ENCODE assay signal across 11 cellular contexts in the genomic region with DNA sequence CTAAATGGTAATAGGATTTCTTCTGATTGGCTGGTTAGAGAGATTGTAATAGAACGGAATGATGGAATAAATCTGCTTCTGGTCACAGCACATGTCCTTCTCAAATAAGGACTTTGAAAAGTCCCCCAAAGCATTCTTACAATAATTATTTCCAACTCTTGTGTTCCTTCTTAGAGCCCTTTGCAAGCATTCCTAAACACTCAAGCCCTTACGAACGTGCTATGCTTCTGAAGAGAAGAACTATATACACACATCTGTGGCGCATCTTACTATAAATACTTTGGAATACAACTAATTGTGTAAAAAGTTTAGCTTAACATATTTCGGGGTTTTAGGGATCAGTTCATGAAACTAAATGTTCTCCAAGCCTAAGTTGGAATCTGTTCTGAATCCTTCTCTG. TPM values are rescaled to one million over a fixed set of nuclear protein-coding genes. Genes with fewer than 3 reads are reported as not detected.
A peak's percentile ranks its signal among the peaks of the same experiment; 100 is the strongest.
DNase-seq lines count a peak whose midpoint lies in the region; FAIRE-seq and TF ChIP-seq lines count a peak whose summit lies in the region.
"Had no signal": no experiment of that assay in that cellular context is flagged by ENCODE, and none has a peak within 500 bp of the region (broad histone marks: within the 10 kb centered on the region; RNA-seq: fewer than 3 reads in every experiment).

No MANE protein-coding gene starts in this region.

- H3K4me1 ChIP-seq in esophagus squamous epithelium = peaks cover 0 to 46% (median 13%) of the 10 kb centered on the region in 3 donors
- no peaks in the 10 kb centered on the region for H3K4me1 ChIP-seq in prostate gland (replicated peaks)

- TF ChIP-seq CTCF in AG04449 (IDR thresholded peaks at IDR 0.05; ENCODE audit: insufficient read depth, low read length, missing control alignments) (no peak), esophagus squamous epithelium (IDR thresholded peaks at IDR 0.05) (no peak), prostate gland (IDR thresholded peaks at IDR 0.05) (no peak)

- FAIRE-seq in GM12891 (lab: Jason Lieb, UNC) = no peak

- H3K27me3 ChIP-seq in esophagus squamous epithelium = no peaks in the 10 kb centered on the region
- H3K27me3 ChIP-seq in prostate gland (replicated peaks; ENCODE audit: insufficient read depth) = no peaks in the 10 kb centered on the region

- TF ChIP-seq POLR2A in esophagus squamous epithelium (IDR thresholded peaks at IDR 0.05) (no peak), prostate gland (IDR thresholded peaks at IDR 0.05) (no peak), GM12891 (IDR thresholded peaks at IDR 0.05; ENCODE audit: low read depth, low read length) (no peak)

- WGBS in esophagus squamous epithelium, 2 donors = 63 to 70% methylated on average over 5 of the region's 5 CpGs
- WGBS in prostate gland = 56% methylated on average over 5 of the region's 5 CpGs

- POLR2A ChIA-PET in AG04449 (lab: Yijun Ruan, JAX) = interaction anchor here (5.5 kb wide), 1 partner anchor 25 kb away, joined by 28 read pairs; a partner anchor contains a TSS

- H3K27ac ChIP-seq in SK-N-MC (peak overlapping the region; percentile 97), esophagus squamous epithelium (peak overlapping the region; percentile 7 to 86 (median 73)), prostate gland (peak overlapping the region; percentile 86 to 90)
- H3K27ac ChIP-seq: C4-2B had no signal

- H3K4me3 ChIP-seq in AG04449 (ENCODE audit: low read depth, low read length) (peak overlapping the region; percentile 15; the same call in 1 of the 2 replicates), SK-N-MC (peak overlapping the region; percentile 38), esophagus squamous epithelium (no peak overlapping the region), prostate gland (no peak overlapping the region)

- H3K36me3 ChIP-seq in SK-N-MC (ENCODE audit: insufficient read depth, low read length) (peaks cover 28% of the 10 kb centered on the region), esophagus squamous epithelium (peaks cover 0 to 3% (median 0%) of the 10 kb centered on the region in 3 donors), prostate gland (no peaks in the 10 kb centered on the region)

- CTCF ChIA-PET in AG04449 (lab: Yijun Ruan, JAX) = interaction anchor here (1.0 to 2.8 kb wide), 2 partner anchors 26 to 82 kb away, joined by 4 to 14 read pairs; a partner anchor contains a TSS

- H3K9ac ChIP-seq in SK-N-MC (ENCODE audit: insufficient read length) = peak overlapping the region; percentile 86

- H3K9me3 ChIP-seq in SK-N-MC (ENCODE audit: low read depth, low read length) (no peaks in the 10 kb centered on the region), esophagus squamous epithelium (no peaks in the 10 kb centered on the region), prostate gland (no peaks in the 10 kb centered on the region)

- intact Hi-C loops in esophagus squamous epithelium (cut with DNase I) = no loop called here
- intact Hi-C loops in prostate gland (cut with DNase I) = no loop called here
- intact Hi-C loops in posterior cingulate gyrus (cut with DNase I) = no loop called here

- DNase-seq in AG04449 (ENCODE audit: low read depth, low spot score) (no peak), SK-N-MC (ENCODE audit: low read depth, low spot score) (no peak), esophagus squamous epithelium (lab: John Stamatoyannopoulos, UW) (no peak), prostate gland (ENCODE audit: low spot score) (no peak), GM12891 (ENCODE audit: insufficient read length, low spot score) (no peak), GM03348 (ENCODE audit: low spot score) (no peak), D341Med (ENCODE audit: low spot score) (no peak), posterior cingulate gyrus (no peak)
- DNase-seq: activated gamma-delta T cell treated with Interleukin-2 at 50 U/mL for 16 hours, midbrain had no signal

TF ChIP-seq in GM12891, 5 proteins besides CTCF, POLR2A, EP300 and RAD21:
- TF ChIP-seq POLR2AphosphoS5 (IDR thresholded peaks at IDR 0.05; ENCODE audit: low read depth, low read length) = no peak
- no peak for TF ChIP-seq POU2F2 (IDR thresholded peaks at IDR 0.05; ENCODE audit: low read depth, low read length)
- TF ChIP-seq PAX5 (IDR thresholded peaks at IDR 0.05; ENCODE audit: insufficient read depth, low read length, severe bottlenecking) = no peak
- TF ChIP-seq SPI1 (IDR thresholded peaks at IDR 0.05; ENCODE audit: low read depth, low read length) = no peak
- no peak for TF ChIP-seq TAF1 (IDR thresholded peaks at IDR 0.05; ENCODE audit: low read depth, low read length)
TF ChIP-seq in GM12891: peak in this region for 0.

RNA-seq across cellular contexts. Expression of a gene that starts 25.6 kb away (rescaled TPM):
- total RNA-seq in esophagus squamous epithelium (100 to 1,000 TPM in 1 of 4 donors, 10 to 100 TPM in 3; 22.3 to 204 (median 69.0) TPM), prostate gland (100 to 1,000 TPM in 1 of 2 donors, 10 to 100 TPM in 1; 77.2 to 124 TPM)
- 22.2 TPM for polyA plus RNA-seq in GM12891 (2012; ENCODE audit: low read depth, missing spikeins)

Comparison
In these comparisons a context has a peak if more than half of its experiments do, and no peak if none do; other contexts are left out.
1. H3K4me3 ChIP-seq: peak in AG04449 (single experiment) and SK-N-MC (single experiment); none in esophagus squamous epithelium (0 of 4) and prostate gland (0 of 2).
2. Peak in every context shown above with its lines, with median percentiles within 50 percentile points of each other: H3K27ac ChIP-seq.